Comparison of ENCODE assay signal across 5 cellular contexts in genomic region chr17:45005700-45006099, GRCh38.
"Had no signal": no experiment of that assay in that cellular context is flagged by ENCODE, and none has a peak within 500 bp of the region (broad histone marks: within the 10 kb centered on the region; RNA-seq: fewer than 3 reads in every experiment).

No MANE protein-coding gene starts in this region.

- H3K27ac ChIP-seq: GM23248 had no signal

- H2AFZ ChIP-seq: GM23248 had no signal

- DNase-seq: GM23248, H7, IMR-90 had no signal

- H3K9ac ChIP-seq: GM23248 had no signal

- H3K4me1 ChIP-seq: HAP-1 had no signal

- H3K9me3 ChIP-seq: HAP-1 had no signal

- H3K4me3 ChIP-seq: GM23248, HAP-1, K562 had no signal

- H3K36me3 ChIP-seq: HAP-1 had no signal
